In the genomic region with DNA sequence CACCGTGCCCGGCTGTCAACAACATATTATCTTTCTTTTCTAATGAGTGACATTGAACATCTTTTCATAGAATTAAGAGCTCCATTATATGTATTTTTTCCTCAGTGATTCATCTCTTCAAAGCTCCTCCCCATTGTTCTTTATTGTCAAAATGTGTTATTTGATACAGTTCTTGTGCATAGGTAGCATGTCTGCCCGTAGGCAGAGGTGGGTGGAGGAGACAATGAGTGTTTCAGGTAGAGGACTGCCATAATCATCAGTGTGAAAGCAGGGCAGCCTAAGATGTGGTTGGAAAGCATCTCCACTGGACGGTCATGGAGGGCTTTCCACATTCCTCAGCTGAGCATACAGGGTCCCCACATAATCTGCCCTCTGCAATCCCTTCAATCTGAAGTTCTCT, we compare ENCODE assay signal across 33 cellular contexts.
"Had no signal": no experiment of that assay in that cellular context is flagged by ENCODE, and none has a peak within 500 bp of the region (broad histone marks: within the 10 kb centered on the region; RNA-seq: fewer than 3 reads in every experiment).

No MANE protein-coding gene starts in this region.

- DNase-seq: activated CD4-positive, alpha-beta memory T cell treated with anti-CD3 and anti-CD28 coated beads, Interleukin-2, amount 10 ng/mL, durations not matched to agents 7 days and 5 days; activated CD4-positive, alpha-beta T cell treated with anti-CD3 and anti-CD28 coated beads for 1 hour; activated CD4-positive, alpha-beta T cell treated with anti-CD3 and anti-CD28 coated beads for 48 hours; activated CD4-positive, CD25-positive, alpha-beta regulatory T cell; activated CD8-positive, alpha-beta memory T cell treated with anti-CD3 and anti-CD28 coated beads for 24 hours; activated CD8-positive, alpha-beta memory T cell treated with anti-CD3 and anti-CD28 coated beads, Interleukin-2, amount 10 ng/mL, durations not matched to agents 7 days and 5 days; activated CD8-positive, alpha-beta memory T cell treated with anti-CD3 and anti-CD28 coated beads, Interleukin-2, amount 50 U/mL, for 48 hours; activated effector memory CD4-positive, alpha-beta T cell treated with Interleukin-2 at 50 U/mL for 16 hours; activated naive CD4-positive, alpha-beta T cell treated with anti-CD3 and anti-CD28 coated beads, Interleukin-2, amount 10 ng/mL, durations not matched to agents 7 days and 5 days; activated naive CD8-positive, alpha-beta T cell treated with anti-CD3 and anti-CD28 coated beads, Interleukin-2, amount 50 U/mL, for 24 hours; activated T-cell treated with anti-CD3 and anti-CD28 coated beads, Interleukin-2, amount 50 U/mL, for 48 hours; anterior cingulate cortex; Kasumi-1; MM.1S; MV-4-11; NCI-H1092; NCI-H1436 treated with DMSO at 0.1 percent for 48 hours; NCI-H1694 treated with DMSO at 0.1 percent for 48 hours; NCI-H2029; NCI-H2107; NCI-H226; NCI-H446 treated with DMSO at 0.1 percent for 48 hours; NCI-H524; NCI-H69; PC-9; SHP77; SJCRH30; T1000; WERI-Rb-1 had no signal

- ATAC-seq: activated CD8-positive, alpha-beta memory T cell treated with anti-CD3 and anti-CD28 coated beads, Interleukin-2, amount 10 ng/mL, durations not matched to agents 7 days and 5 days; activated naive CD8-positive, alpha-beta T cell treated with anti-CD3 and anti-CD28 coated beads, Interleukin-2, amount 50 U/mL, for 24 hours had no signal

- H3K27ac ChIP-seq: cardiac muscle cell, PC-9, SJCRH30, SK-N-MC, WERI-Rb-1 had no signal

- H3K4me1 Mint-ChIP-seq: activated CD4-positive, alpha-beta memory T cell treated with anti-CD3 and anti-CD28 coated beads, Interleukin-2, amount 10 ng/mL, durations not matched to agents 7 days and 5 days; activated CD8-positive, alpha-beta memory T cell treated with anti-CD3 and anti-CD28 coated beads, Interleukin-2, amount 10 ng/mL, durations not matched to agents 7 days and 5 days; activated naive CD4-positive, alpha-beta T cell treated with anti-CD3 and anti-CD28 coated beads, Interleukin-2, amount 10 ng/mL, durations not matched to agents 7 days and 5 days; activated naive CD8-positive, alpha-beta T cell treated with anti-CD3 and anti-CD28 coated beads, Interleukin-2, amount 50 U/mL, for 24 hours had no signal

- H3K4me3 Mint-ChIP-seq: activated CD4-positive, alpha-beta memory T cell treated with anti-CD3 and anti-CD28 coated beads, Interleukin-2, amount 10 ng/mL, durations not matched to agents 7 days and 5 days; activated CD8-positive, alpha-beta memory T cell treated with anti-CD3 and anti-CD28 coated beads, Interleukin-2, amount 10 ng/mL, durations not matched to agents 7 days and 5 days; activated naive CD4-positive, alpha-beta T cell treated with anti-CD3 and anti-CD28 coated beads, Interleukin-2, amount 10 ng/mL, durations not matched to agents 7 days and 5 days; activated naive CD8-positive, alpha-beta T cell; activated naive CD8-positive, alpha-beta T cell treated with anti-CD3 and anti-CD28 coated beads, Interleukin-2, amount 50 U/mL, for 24 hours; brain had no signal

- H3K27ac Mint-ChIP-seq: activated CD4-positive, alpha-beta memory T cell treated with anti-CD3 and anti-CD28 coated beads, Interleukin-2, amount 10 ng/mL, durations not matched to agents 7 days and 5 days; activated CD8-positive, alpha-beta memory T cell treated with anti-CD3 and anti-CD28 coated beads, Interleukin-2, amount 10 ng/mL, durations not matched to agents 7 days and 5 days; activated naive CD4-positive, alpha-beta T cell treated with anti-CD3 and anti-CD28 coated beads, Interleukin-2, amount 10 ng/mL, durations not matched to agents 7 days and 5 days; activated naive CD8-positive, alpha-beta T cell; activated naive CD8-positive, alpha-beta T cell treated with anti-CD3 and anti-CD28 coated beads, Interleukin-2, amount 50 U/mL, for 24 hours; brain had no signal

- H3K4me3 ChIP-seq: cardiac muscle cell, PC-9, SJCRH30, SK-N-MC had no signal

- H3K27me3 Mint-ChIP-seq: activated CD4-positive, alpha-beta memory T cell treated with anti-CD3 and anti-CD28 coated beads, Interleukin-2, amount 10 ng/mL, durations not matched to agents 7 days and 5 days; activated CD8-positive, alpha-beta memory T cell treated with anti-CD3 and anti-CD28 coated beads, Interleukin-2, amount 10 ng/mL, durations not matched to agents 7 days and 5 days; activated naive CD4-positive, alpha-beta T cell treated with anti-CD3 and anti-CD28 coated beads, Interleukin-2, amount 10 ng/mL, durations not matched to agents 7 days and 5 days; activated naive CD8-positive, alpha-beta T cell; activated naive CD8-positive, alpha-beta T cell treated with anti-CD3 and anti-CD28 coated beads, Interleukin-2, amount 50 U/mL, for 24 hours; brain had no signal

- H3K9me3 Mint-ChIP-seq: activated naive CD8-positive, alpha-beta T cell treated with anti-CD3 and anti-CD28 coated beads, Interleukin-2, amount 50 U/mL, for 24 hours had no signal

- H3K36me3 Mint-ChIP-seq: activated CD8-positive, alpha-beta memory T cell treated with anti-CD3 and anti-CD28 coated beads, Interleukin-2, amount 10 ng/mL, durations not matched to agents 7 days and 5 days; activated naive CD4-positive, alpha-beta T cell treated with anti-CD3 and anti-CD28 coated beads, Interleukin-2, amount 10 ng/mL, durations not matched to agents 7 days and 5 days; activated naive CD8-positive, alpha-beta T cell; brain had no signal
